ENCODE assay signal across 8 cellular contexts in the genomic region with DNA sequence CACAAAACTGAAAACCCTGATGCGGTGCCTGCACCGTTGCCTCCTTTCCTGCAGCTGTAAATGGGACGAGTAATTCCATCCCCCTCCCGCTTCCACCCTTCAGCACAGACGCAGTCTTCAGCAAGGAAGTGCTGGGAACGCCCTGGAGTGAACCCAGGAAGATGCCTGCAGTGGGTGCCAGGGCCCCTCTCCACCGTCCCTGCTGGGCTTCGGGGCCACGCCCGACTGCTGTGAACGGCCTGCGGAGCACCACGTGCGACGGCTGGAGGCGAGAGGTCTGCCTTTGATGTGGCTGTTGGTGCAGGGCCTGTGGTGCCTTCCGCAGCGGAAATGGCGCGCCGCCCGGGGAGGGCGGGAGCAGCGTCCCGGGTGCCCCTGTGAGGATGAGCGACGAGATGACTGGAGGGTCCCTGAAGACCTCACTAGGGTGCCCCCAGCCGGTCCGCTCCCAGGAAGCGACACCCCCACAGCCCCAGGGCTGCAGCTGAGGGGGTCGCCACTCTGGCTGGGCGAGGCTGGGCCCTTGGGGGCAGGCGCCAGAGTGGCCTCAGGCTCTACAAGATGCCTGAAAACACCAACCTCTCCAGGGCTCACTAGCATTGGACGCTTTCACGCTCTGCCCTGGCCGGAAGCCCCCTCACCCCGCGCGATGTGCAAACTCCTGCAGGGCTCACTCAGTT. TPM values are rescaled to one million over a fixed set of nuclear protein-coding genes. Genes with fewer than 3 reads are reported as not detected.
DNase-seq lines count a peak whose midpoint lies in the region; ATAC-seq and TF ChIP-seq lines count a peak whose summit lies in the region.

No MANE protein-coding gene starts in this region.

- TF ChIP-seq CTCF in endothelial cell (IDR thresholded peaks at IDR 0.05; ENCODE audit: unreplicated experiment), result no peak

- H3K9me3 Mint-ChIP-seq in endothelial cell (ENCODE audit: unreplicated experiment), result no peaks in the 10 kb centered on the region

- peaks cover 7% of the 10 kb centered on the region for H3K4me1 Mint-ChIP-seq in endothelial cell (ENCODE audit: unreplicated experiment)

- peaks cover 21% of the 10 kb centered on the region for H3K27me3 Mint-ChIP-seq in endothelial cell (ENCODE audit: unreplicated experiment)

- peaks cover 9% of the 10 kb centered on the region for H3K27me3 ChIP-seq in muscle layer of duodenum (ENCODE audit: low read depth, low read length)

- no peak overlapping the region for H3K27ac Mint-ChIP-seq in endothelial cell (ENCODE audit: unreplicated experiment)

- H3K36me3 ChIP-seq in muscle layer of duodenum (ENCODE audit: control insufficient read depth in 1 of 2, insufficient read depth in 2 of 2, low read length in 2 of 2), result peaks cover 0 to 3% of the 10 kb centered on the region in 2 donors

- no peak overlapping the region for H3K27ac ChIP-seq in muscle layer of duodenum (ENCODE audit: low read length)

- no peak overlapping the region for H3K4me3 Mint-ChIP-seq in endothelial cell (ENCODE audit: unreplicated experiment)

- peaks cover 3 to 30% of the 10 kb centered on the region in 2 donors for H3K4me1 ChIP-seq in muscle layer of duodenum (ENCODE audit: control insufficient read depth in 1 of 2, insufficient read depth in 2 of 2, low read length in 2 of 2)

- peak overlapping the region; percentile 33 to 51 for H3K4me3 ChIP-seq in muscle layer of duodenum (ENCODE audit: low read depth in 1 of 2, low read length in 2 of 2)

- no peaks in the 10 kb centered on the region for H3K9me3 ChIP-seq in muscle layer of duodenum (ENCODE audit: control insufficient read depth in 1 of 2, low read length in 2 of 2)

- peak; percentile 75 for DNase-seq in AG08396 (ENCODE audit: low spot score)
- peak; percentile 57 for DNase-seq in NCI-H82 treated with DMSO at 0.1 percent for 48 hours (lab: John Stamatoyannopoulos, UW; ENCODE audit: unreplicated experiment)
- DNase-seq in activated CD8-positive, alpha-beta memory T cell treated with anti-CD3 and anti-CD28 coated beads for 4 hours (ENCODE audit: low read depth in 2 of 2), result peak; percentile 28 to 57
- peak; percentile 51 for DNase-seq in endothelial cell (ENCODE audit: low spot score)
- peak; percentile 71 to 75 for DNase-seq in stimulated activated CD8-positive, alpha-beta memory T cell treated with anti-CD3 and anti-CD28 coated beads, Interleukin-7, amount 100 ng/mL, for 48 hours (ENCODE audit: extremely low read depth in 1 of 2, low read depth in 1 of 2)

- peak; percentile 69 for ATAC-seq in GM19023 (IDR thresholded peaks at IDR 0.05; ENCODE audit: unreplicated experiment)
- peak; percentile 79 for ATAC-seq in HG03280 (IDR thresholded peaks at IDR 0.05; ENCODE audit: unreplicated experiment)

- peaks cover 10% of the 10 kb centered on the region for H3K36me3 Mint-ChIP-seq in endothelial cell (ENCODE audit: low read depth, unreplicated experiment)

RNA-seq across cellular contexts. Expression of a gene that starts 0.7 kb away (rescaled TPM):
- total RNA-seq in endothelial cell (ENCODE audit: unreplicated experiment), result 2.9 TPM

RNA-seq across cellular contexts. Expression of a gene that starts 5.2 kb away (rescaled TPM):
- 95.7 TPM for total RNA-seq in endothelial cell (ENCODE audit: unreplicated experiment)

RNA-seq across cellular contexts. Expression of a gene that starts 30.6 kb away (rescaled TPM):
- total RNA-seq in endothelial cell (ENCODE audit: unreplicated experiment), result 65.5 TPM

RNA-seq across cellular contexts. Expression of a gene that starts 44.5 kb away (rescaled TPM):
- total RNA-seq in endothelial cell (ENCODE audit: unreplicated experiment), result 210 TPM
